Comparison of ENCODE assay signal across 1 cellular context in genomic region chr3:151091685-151092352, GRCh38.
TF ChIP-seq lines count a peak whose summit lies in the region.

No MANE protein-coding gene starts in this region.

TF ChIP-seq in H1, 55 proteins besides CTCF, POLR2A, EP300 and RAD21:
- no peak for TF ChIP-seq CREB1 (IDR thresholded peaks at IDR 0.05)
- TF ChIP-seq JUND (IDR thresholded peaks at IDR 0.05; ENCODE audit: low read length): no peak
- no peak for TF ChIP-seq KDM1A (IDR thresholded peaks at IDR 0.05; ENCODE audit: borderline replicate concordance, low read length)
- TF ChIP-seq GABPA (IDR thresholded peaks at IDR 0.05; ENCODE audit: borderline replicate concordance, insufficient read depth, low read length): no peak
- TF ChIP-seq GTF2F1 (IDR thresholded peaks at IDR 0.05; ENCODE audit: borderline replicate concordance, low read depth, low read length): no peak
- TF ChIP-seq YY1 (IDR thresholded peaks at IDR 0.05; ENCODE audit: low read depth, low read length): no peak
- no peak for TF ChIP-seq ZNF274 (IDR thresholded peaks at IDR 0.05; ENCODE audit: borderline replicate concordance, extremely low read depth, low read length)
- no peak for TF ChIP-seq ATF2 (IDR thresholded peaks at IDR 0.05; ENCODE audit: low read length)
- no peak for TF ChIP-seq ASH2L (IDR thresholded peaks at IDR 0.05; ENCODE audit: low read length)
- TF ChIP-seq TAF1 (IDR thresholded peaks at IDR 0.05; ENCODE audit: low read depth, low read length): no peak
- no peak for TF ChIP-seq CEBPB (IDR thresholded peaks at IDR 0.05; ENCODE audit: low read depth, low read length)
- no peak for TF ChIP-seq BRCA1 (IDR thresholded peaks at IDR 0.05; ENCODE audit: low read depth, low read length)
- no peak for TF ChIP-seq SP4 (IDR thresholded peaks at IDR 0.05; ENCODE audit: low read length)
- TF ChIP-seq HDAC6 (IDR thresholded peaks at IDR 0.05; ENCODE audit: low read depth, low read length): no peak
- TF ChIP-seq PHF8 (conservative IDR thresholded peaks at IDR 0.05; ENCODE audit: low read depth, low read length): no peak
TF ChIP-seq in H1: peak in this region for 0.
